24 cellular contexts compared by ENCODE assay signal in genomic region chr17:50370052-50370451, GRCh38. TPM values are rescaled to one million over a fixed set of nuclear protein-coding genes. Genes with fewer than 3 reads are reported as not detected.
DNase-seq lines count a peak whose midpoint lies in the region; ATAC-seq, FAIRE-seq and TF ChIP-seq lines count a peak whose summit lies in the region.
"Had no signal": no experiment of that assay in that cellular context is flagged by ENCODE, and none has a peak within 500 bp of the region (broad histone marks: within the 10 kb centered on the region; RNA-seq: fewer than 3 reads in every experiment).

No MANE protein-coding gene starts in this region.

- H3K4me1 ChIP-seq in GM12878 (ENCODE audit: control insufficient read depth, insufficient read depth, low read length) (no peaks in the 10 kb centered on the region; the same call in 1 of the 2 replicates), MM.1S (ENCODE audit: low read length) (peaks cover 11% of the 10 kb centered on the region)

- H3F3A ChIP-seq in MM.1S (ENCODE audit: insufficient read depth, low read length) = no peaks in the 10 kb centered on the region

- SMC1A ChIA-PET in GM12878 (lab: Charles Lee; ENCODE audit: uncharacterized antibody, unreplicated experiment) = interaction anchor here (1.1 to 1.6 kb wide), 3 partner anchors 8 to 26 kb away, joined by 5 read pairs; no protein-coding TSS in a partner anchor

- peaks cover 55% of the 10 kb centered on the region for H3K36me3 Mint-ChIP-seq in activated naive CD4-positive, alpha-beta T cell treated with anti-CD3 and anti-CD28 coated beads, Interleukin-2, amount 10 ng/mL, durations not matched to agents 7 days and 5 days
- H3K36me3 Mint-ChIP-seq in neural crest cell (ENCODE audit: low read depth) (peaks cover 10% of the 10 kb centered on the region), osteocyte (ENCODE audit: unreplicated experiment) (peaks cover 22% of the 10 kb centered on the region)

- H3K4me3 ChIP-seq in GM12878 = no peak overlapping the region
- H3K4me3 ChIP-seq in MM.1S (ENCODE audit: low read length) = no peak overlapping the region
- H3K4me3 ChIP-seq: SJSA1 had no signal

- peak overlapping the region; percentile 4; the same call in 1 of the 2 replicates for H3K4me2 ChIP-seq in GM12878 (ENCODE audit: control insufficient read depth, insufficient read depth)
- no peak overlapping the region for H3K4me2 ChIP-seq in MM.1S (ENCODE audit: low read depth, low read length)

- ATAC-seq in GM12878 = no peak
- ATAC-seq: Right ventricle myocardium inferior had no signal

- H4K20me1 ChIP-seq in GM12878 (ENCODE audit: control insufficient read depth, insufficient read depth) (no peaks in the 10 kb centered on the region), MM.1S (ENCODE audit: insufficient read depth, low read length) (no peaks in the 10 kb centered on the region)

- peak overlapping the region; percentile 1 for H3K4me3 Mint-ChIP-seq in activated naive CD4-positive, alpha-beta T cell treated with anti-CD3 and anti-CD28 coated beads, Interleukin-2, amount 10 ng/mL, durations not matched to agents 7 days and 5 days
- H3K4me3 Mint-ChIP-seq in neural crest cell (peak overlapping the region; percentile 82), osteocyte (ENCODE audit: unreplicated experiment) (no peak overlapping the region)
- H3K4me3 Mint-ChIP-seq: HFFc6 had no signal

- TF ChIP-seq RAD21 in GM12878 (IDR thresholded peaks at IDR 0.05; ENCODE audit: insufficient read depth, low read depth, low read length) = no peak

- H3K9me3 Mint-ChIP-seq in activated naive CD4-positive, alpha-beta T cell treated with anti-CD3 and anti-CD28 coated beads, Interleukin-2, amount 10 ng/mL, durations not matched to agents 7 days and 5 days = no peaks in the 10 kb centered on the region
- H3K9me3 Mint-ChIP-seq in neural crest cell (no peaks in the 10 kb centered on the region), osteocyte (ENCODE audit: unreplicated experiment) (no peaks in the 10 kb centered on the region)
- H3K9me3 Mint-ChIP-seq: CD4-positive, CD25-positive, alpha-beta regulatory T cell; HFFc6 had no signal

- DNase-seq in activated naive CD4-positive, alpha-beta T cell treated with anti-CD3 and anti-CD28 coated beads, Interleukin-2, amount 10 ng/mL, durations not matched to agents 7 days and 5 days = no peak
- DNase-seq in activated naive CD4-positive, alpha-beta T cell treated with Interleukin-2 at 50 U/mL for 16 hours = no peak
- no peak for DNase-seq in GM12878 (ENCODE audit: low read depth, low spot score)
- no peak for DNase-seq in neural crest cell (ENCODE audit: low read depth, low spot score)
- no peak for DNase-seq in MM.1S
- DNase-seq in frontal cortex (ENCODE audit: low spot score in 2 of 2) = no peak
- no peak for DNase-seq in osteocyte (ENCODE audit: extremely low spot score, unreplicated experiment)
- DNase-seq: CD4-positive, CD25-positive, alpha-beta regulatory T cell; COR-L47; DMS79; H7; HFFc6; KBM-7; MV-4-11; NCI-H1105 treated with DMSO at 0.1 percent for 48 hours; NCI-H1694 treated with DMSO at 0.1 percent for 48 hours; NCI-H2081 treated with DMSO at 0.1 percent for 48 hours; NCI-H2171 treated with DMSO at 0.1 percent for 48 hours; NCI-H446; NCI-H526; OCI-M1 had no signal

- H3K27me3 ChIP-seq in GM12878 (replicated peaks in 1 of 2; ENCODE audit: control insufficient read depth in 2 of 2, insufficient read depth in 2 of 2, low read length in 1 of 2) (no peaks in the 10 kb centered on the region), MM.1S (replicated peaks; ENCODE audit: insufficient read depth, low read length) (no peaks in the 10 kb centered on the region)
- H3K27me3 ChIP-seq: SJSA1 had no signal

- no peak for TF ChIP-seq CTCF in GM12878 (IDR thresholded peaks at IDR 0.05 in 2 of 3, conservative IDR thresholded peaks at IDR 0.05 in 1 of 3; ENCODE audit: control insufficient read depth in 2 of 3, extremely low read depth in 1 of 3, insufficient read depth in 1 of 3, low read depth in 3 of 3, low read length in 3 of 3)
- TF ChIP-seq CTCF in neural crest cell (conservative IDR thresholded peaks at IDR 0.05) = no peak
- no peak for TF ChIP-seq CTCF in MM.1S (IDR thresholded peaks at IDR 0.05; ENCODE audit: low read length)
- no peak for TF ChIP-seq CTCF in osteocyte (IDR thresholded peaks at IDR 0.05)

- intact Hi-C loops in GM12878 (cut with micrococcal nuclease; ENCODE audit: unreplicated experiment) = no loop called here

- no peaks in the 10 kb centered on the region for H3K27me3 Mint-ChIP-seq in activated naive CD4-positive, alpha-beta T cell treated with anti-CD3 and anti-CD28 coated beads, Interleukin-2, amount 10 ng/mL, durations not matched to agents 7 days and 5 days
- no peaks in the 10 kb centered on the region for H3K27me3 Mint-ChIP-seq in neural crest cell (ENCODE audit: low read depth)
- no peaks in the 10 kb centered on the region for H3K27me3 Mint-ChIP-seq in osteocyte (ENCODE audit: unreplicated experiment)
- H3K27me3 Mint-ChIP-seq: CD4-positive, CD25-positive, alpha-beta regulatory T cell had no signal

- FAIRE-seq in GM12878 (lab: Jason Lieb, UNC) (no peak), frontal cortex (lab: Jason Lieb, UNC) (no peak)
- FAIRE-seq: RCC 7860 had no signal

- WGBS in GM12878 (ENCODE audit: insufficient coverage, insufficient replicate concordance, low lambda C conversion rate, missing lambda C conversion rate) = 98% methylated on average over 5 of the region's 5 CpGs

- H3K79me2 ChIP-seq in GM12878 (ENCODE audit: control insufficient read depth, insufficient read depth, low read length) (peaks cover 27% of the 10 kb centered on the region), MM.1S (ENCODE audit: low read length) (peaks cover 33% of the 10 kb centered on the region)

- no TSS peak for BruUV-seq in GM12878 (replicated peaks; lab: Mats Ljungman, UMichigan)

- peaks cover 37% of the 10 kb centered on the region for H3K4me1 Mint-ChIP-seq in activated naive CD4-positive, alpha-beta T cell treated with anti-CD3 and anti-CD28 coated beads, Interleukin-2, amount 10 ng/mL, durations not matched to agents 7 days and 5 days
- H3K4me1 Mint-ChIP-seq in neural crest cell = peaks cover 35% of the 10 kb centered on the region
- peaks cover 24% of the 10 kb centered on the region for H3K4me1 Mint-ChIP-seq in osteocyte (ENCODE audit: unreplicated experiment)

- POLR2A ChIA-PET in GM12878 (lab: Charles Lee) = interaction anchor here (0.9 kb wide), 1 partner anchor 26 kb away, joined by 3 read pairs; no protein-coding TSS in a partner anchor

- H3K36me3 ChIP-seq in GM12878 (ENCODE audit: control insufficient read depth in 2 of 2, insufficient read depth in 2 of 2, low read length in 1 of 2) = peaks cover 21 to 25% of the 10 kb centered on the region in 2 experiments
- no peaks in the 10 kb centered on the region for H3K36me3 ChIP-seq in MM.1S (replicated peaks; ENCODE audit: insufficient read depth, low read length)

- RAD21 ChIA-PET in GM12878 (lab: Charles Lee; ENCODE audit: unreplicated experiment) = no interaction called here

- in situ Hi-C loops in GM12878 (cut with MboI) = no loop called here

- no peak for TF ChIP-seq POLR2A in GM12878 (IDR thresholded peaks at IDR 0.05; ENCODE audit: low read depth, low read length)

- H3K9me3 ChIP-seq in GM12878 (replicated peaks; ENCODE audit: control insufficient read depth, insufficient read depth, low read length) = no peaks in the 10 kb centered on the region
- no peaks in the 10 kb centered on the region for H3K9me3 ChIP-seq in MM.1S (replicated peaks; ENCODE audit: insufficient read depth, low read length)
- H3K9me3 ChIP-seq: SJSA1 had no signal

- no peaks in the 10 kb centered on the region for H3K9me2 ChIP-seq in MM.1S (replicated peaks; ENCODE audit: insufficient read depth, low read length)

- H3K27ac ChIP-seq in GM12878 (ENCODE audit: control insufficient read depth, insufficient read depth) (no peak overlapping the region), MM.1S (ENCODE audit: low read length) (no peak overlapping the region)
- H3K27ac ChIP-seq: SJSA1 had no signal

- H3K9ac ChIP-seq in GM12878 (ENCODE audit: control insufficient read depth, insufficient read depth, low read length) = no peak overlapping the region
- no peak overlapping the region for H3K9ac ChIP-seq in MM.1S (ENCODE audit: low read length)

- CTCF ChIA-PET in activated naive CD4-positive, alpha-beta T cell treated with anti-CD3 and anti-CD28 coated beads, Interleukin-2, amount 10 ng/mL, durations not matched to agents 7 days and 5 days (lab: Charles Lee) = interaction anchor here (0.9 kb wide), 1 partner anchor 8 kb away, joined by 6 read pairs; no protein-coding TSS in a partner anchor
- CTCF ChIA-PET in GM12878 (lab: Yijun Ruan, JAX) = interaction anchor here (0.9 to 5.9 kb wide), 3 partner anchors 8 to 78 kb away, joined by 3 to 48 read pairs (median 31); partner anchors contain the start of gene LRRC59

- no peak overlapping the region for H3K27ac Mint-ChIP-seq in activated naive CD4-positive, alpha-beta T cell treated with anti-CD3 and anti-CD28 coated beads, Interleukin-2, amount 10 ng/mL, durations not matched to agents 7 days and 5 days
- no peak overlapping the region for H3K27ac Mint-ChIP-seq in neural crest cell (ENCODE audit: unreplicated experiment)
- no peak overlapping the region for H3K27ac Mint-ChIP-seq in osteocyte (ENCODE audit: unreplicated experiment)
- H3K27ac Mint-ChIP-seq: CD4-positive, CD25-positive, alpha-beta regulatory T cell; HFFc6 had no signal

- TF ChIP-seq EP300 in GM12878 (IDR thresholded peaks at IDR 0.05; ENCODE audit: borderline replicate concordance in 1 of 2, control insufficient read depth in 1 of 2, low read depth in 2 of 2, low read length in 2 of 2) = no peak

- H2AFZ ChIP-seq in GM12878 (ENCODE audit: control insufficient read depth, low read depth, low read length) (no peak overlapping the region), MM.1S (ENCODE audit: low read length) (no peak overlapping the region)

RNA-seq across cellular contexts. Expression of gene MRPL27, which starts 2.9 kb away (rescaled TPM):
- total RNA-seq in GM12878 (2013; cell fraction: nucleolus; rRNA removed) = 42.6 and 54.2 TPM in 2 replicates
- total RNA-seq in GM12878 (2014; rRNA removed) = 79.4 and 88.6 TPM in 2 replicates
- total RNA-seq in GM12878 (2014; rRNA removed; fragmentation: Illumina TruSeq; extraction: Trizol) = 104 TPM in 2 replicates
- total RNA-seq in GM12878 (2021) = 83.0 and 87.9 TPM in 2 replicates
- polyA plus RNA-seq in GM12878 (2011; ENCODE audit: low read depth) = 68.9 TPM
- polyA plus RNA-seq in GM12878 (2011; rRNA removed) = 109 and 154 TPM in 2 replicates
- polyA plus RNA-seq in GM12878 (2011; cell fraction: cytosol; rRNA removed) = 185 and 201 TPM in 2 replicates
- polyA plus RNA-seq in GM12878 (2011; cell fraction: nucleus; rRNA removed) = 74.8 and 78.7 TPM in 2 replicates
- polyA plus RNA-seq in GM12878 (2012) = 52.5 and 54.3 TPM in 2 replicates
- polyA plus RNA-seq in GM12878 (2014; fragmentation: Illumina TruSeq; extraction: Trizol) = 95.2 and 101 TPM in 2 replicates
- 100 to 1,000 TPM; 380 to 390 TPM for polyA plus RNA-seq in GM12878 (2014; fragmentation: Nextera tagmentation; extraction: Ambion mirVana)
- 102 and 109 TPM in 2 replicates for polyA plus RNA-seq in GM12878 (2014; rRNA removed)
- 100 to 1,000 TPM; 224 to 244 TPM for polyA plus RNA-seq in GM12878 (2016; fragmentation: Nextera tagmentation; extraction: Ambion mirVana)
- polyA minus RNA-seq in GM12878 (2011; rRNA and poly(A)+ RNA removed) = 80.9 and 89.4 TPM in 2 replicates
- polyA minus RNA-seq in GM12878 (2011; cell fraction: cytosol; rRNA and poly(A)+ RNA removed) = 18.0 and 19.5 TPM in 2 replicates
- 29.4 and 44.1 TPM in 2 replicates for polyA minus RNA-seq in GM12878 (2011; cell fraction: nucleus; rRNA and poly(A)+ RNA removed)
- total RNA-seq in neural crest cell = 70.4 and 72.2 TPM in 2 replicates
- 38.7 TPM for total RNA-seq in frontal cortex
- total RNA-seq in osteocyte = 54.5 and 59.0 TPM in 2 replicates

RNA-seq across cellular contexts. Expression of gene EME1, which starts 3.0 kb away (rescaled TPM):
- 21.7 and 26.6 TPM in 2 replicates for total RNA-seq in GM12878 (2013; cell fraction: nucleolus; rRNA removed)
- total RNA-seq in GM12878 (2014; rRNA removed) (17.7 and 19.7 TPM in 2 replicates), GM12878 (2014; rRNA removed; fragmentation: Illumina TruSeq; extraction: Trizol) (18.1 and 20.6 TPM in 2 replicates), GM12878 (2021) (16.8 and 20.8 TPM in 2 replicates), neural crest cell (25.5 and 31.4 TPM in 2 replicates), frontal cortex (1.2 TPM), osteocyte (2.8 and 3.6 TPM in 2 replicates)
- polyA plus RNA-seq in GM12878 (2011; ENCODE audit: low read depth) = 10.7 TPM
- polyA plus RNA-seq in GM12878 (2011; rRNA removed) (31.3 and 31.8 TPM in 2 replicates), GM12878 (2014; fragmentation: Illumina TruSeq; extraction: Trizol) (23.2 and 26.9 TPM in 2 replicates), GM12878 (2014; fragmentation: Nextera tagmentation; extraction: Ambion mirVana) (10 to 100 TPM; 13.8 to 16.7 TPM), GM12878 (2014; rRNA removed) (22.9 and 23.7 TPM in 2 replicates), GM12878 (2016; fragmentation: Nextera tagmentation; extraction: Ambion mirVana) (10 to 100 TPM; 32.6 to 40.5 TPM)
- polyA plus RNA-seq in GM12878 (2011; cell fraction: cytosol; rRNA removed) = 22.9 and 24.6 TPM in 2 replicates
- 95.0 and 154 TPM in 2 replicates for polyA plus RNA-seq in GM12878 (2011; cell fraction: nucleus; rRNA removed)
- polyA plus RNA-seq in GM12878 (2012) = 20.0 and 25.2 TPM in 2 replicates
- polyA minus RNA-seq in GM12878 (2011; rRNA and poly(A)+ RNA removed) = 14.3 and 16.9 TPM in 2 replicates
- 4.4 and 5.9 TPM in 2 replicates for polyA minus RNA-seq in GM12878 (2011; cell fraction: cytosol; rRNA and poly(A)+ RNA removed)
- polyA minus RNA-seq in GM12878 (2011; cell fraction: nucleus; rRNA and poly(A)+ RNA removed) = 11.7 and 13.2 TPM in 2 replicates

RNA-seq across cellular contexts. Expression of gene XYLT2, which starts 24.1 kb away (rescaled TPM):
- 47.5 and 54.0 TPM in 2 replicates for total RNA-seq in GM12878 (2013; cell fraction: nucleolus; rRNA removed)
- total RNA-seq in GM12878 (2014; rRNA removed) (19.0 and 20.6 TPM in 2 replicates), GM12878 (2014; rRNA removed; fragmentation: Illumina TruSeq; extraction: Trizol) (5.9 and 7.2 TPM in 2 replicates), GM12878 (2021) (19.0 and 20.1 TPM in 2 replicates), neural crest cell (23.4 and 26.5 TPM in 2 replicates), frontal cortex (9.0 TPM), osteocyte (31.6 and 32.0 TPM in 2 replicates)
- 3.8 TPM for polyA plus RNA-seq in GM12878 (2011; ENCODE audit: low read depth)
- polyA plus RNA-seq in GM12878 (2011; rRNA removed) (7.6 and 17.0 TPM in 2 replicates), GM12878 (2014; fragmentation: Illumina TruSeq; extraction: Trizol) (1.9 and 5.8 TPM in 2 replicates), GM12878 (2014; fragmentation: Nextera tagmentation; extraction: Ambion mirVana) (1 to 10 TPM in 1 of 2 experiments, under 1 TPM in 1; 0.82 to 1.5 TPM), GM12878 (2014; rRNA removed) (15.3 and 17.9 TPM in 2 replicates), GM12878 (2016; fragmentation: Nextera tagmentation; extraction: Ambion mirVana) (10 to 100 TPM; 11.2 to 14.7 TPM)
- 16.8 and 25.9 TPM in 2 replicates for polyA plus RNA-seq in GM12878 (2011; cell fraction: cytosol; rRNA removed)
- polyA plus RNA-seq in GM12878 (2011; cell fraction: nucleus; rRNA removed) = 49.6 and 54.4 TPM in 2 replicates
- 10.1 and 10.7 TPM in 2 replicates for polyA plus RNA-seq in GM12878 (2012)
- polyA minus RNA-seq in GM12878 (2011; rRNA and poly(A)+ RNA removed) = 19.5 and 36.3 TPM in 2 replicates
- polyA minus RNA-seq in GM12878 (2011; cell fraction: cytosol; rRNA and poly(A)+ RNA removed) = 15.2 and 16.1 TPM in 2 replicates
- polyA minus RNA-seq in GM12878 (2011; cell fraction: nucleus; rRNA and poly(A)+ RNA removed) = 13.2 and 20.3 TPM in 2 replicates

RNA-seq across cellular contexts. Expression of gene LRRC59, which starts 27.3 kb away (rescaled TPM):
- total RNA-seq in GM12878 (2013; cell fraction: nucleolus; rRNA removed) = 44.7 and 47.5 TPM in 2 replicates
- total RNA-seq in GM12878 (2014; rRNA removed) (64.3 and 72.4 TPM in 2 replicates), GM12878 (2014; rRNA removed; fragmentation: Illumina TruSeq; extraction: Trizol) (49.2 and 54.2 TPM in 2 replicates), GM12878 (2021) (79.2 and 82.2 TPM in 2 replicates), neural crest cell (92.3 and 92.7 TPM in 2 replicates), frontal cortex (38.7 TPM), osteocyte (87.0 and 87.2 TPM in 2 replicates)
- polyA plus RNA-seq in GM12878 (2011; ENCODE audit: low read depth) = 37.4 TPM
- polyA plus RNA-seq in GM12878 (2011; rRNA removed) (34.1 and 53.4 TPM in 2 replicates), GM12878 (2014; fragmentation: Illumina TruSeq; extraction: Trizol) (59.2 and 70.4 TPM in 2 replicates), GM12878 (2014; fragmentation: Nextera tagmentation; extraction: Ambion mirVana) (10 to 100 TPM in 1 of 2 experiments, 1 to 10 TPM in 1; 8.8 to 17.9 TPM), GM12878 (2014; rRNA removed) (55.7 and 63.3 TPM in 2 replicates), GM12878 (2016; fragmentation: Nextera tagmentation; extraction: Ambion mirVana) (10 to 100 TPM; 75.5 to 81.2 TPM)
- 40.1 and 42.1 TPM in 2 replicates for polyA plus RNA-seq in GM12878 (2011; cell fraction: cytosol; rRNA removed)
- 34.9 and 44.1 TPM in 2 replicates for polyA plus RNA-seq in GM12878 (2011; cell fraction: nucleus; rRNA removed)
- 43.8 and 56.7 TPM in 2 replicates for polyA plus RNA-seq in GM12878 (2012)
- polyA minus RNA-seq in GM12878 (2011; rRNA and poly(A)+ RNA removed) = 53.7 and 74.0 TPM in 2 replicates
- polyA minus RNA-seq in GM12878 (2011; cell fraction: cytosol; rRNA and poly(A)+ RNA removed) = 17.4 and 25.3 TPM in 2 replicates
- polyA minus RNA-seq in GM12878 (2011; cell fraction: nucleus; rRNA and poly(A)+ RNA removed) = 22.2 and 37.4 TPM in 2 replicates

RNA-seq across cellular contexts. Expression of gene ACSF2, which starts 56.0 kb away (rescaled TPM):
- total RNA-seq in GM12878 (2013; cell fraction: nucleolus; rRNA removed) = 78.0 and 93.4 TPM in 2 replicates
- total RNA-seq in GM12878 (2014; rRNA removed) (22.5 and 25.1 TPM in 2 replicates), GM12878 (2014; rRNA removed; fragmentation: Illumina TruSeq; extraction: Trizol) (17.4 and 18.7 TPM in 2 replicates), GM12878 (2021) (28.5 and 32.8 TPM in 2 replicates), neural crest cell (31.5 and 34.5 TPM in 2 replicates), frontal cortex (2.0 TPM), osteocyte (25.4 and 28.1 TPM in 2 replicates)
- polyA plus RNA-seq in GM12878 (2011; ENCODE audit: low read depth) = 19.8 TPM
- polyA plus RNA-seq in GM12878 (2011; rRNA removed) (11.7 and 13.2 TPM in 2 replicates), GM12878 (2014; fragmentation: Illumina TruSeq; extraction: Trizol) (15.5 and 20.9 TPM in 2 replicates), GM12878 (2014; fragmentation: Nextera tagmentation; extraction: Ambion mirVana) (10 to 100 TPM; 10.4 to 14.8 TPM), GM12878 (2014; rRNA removed) (22.4 and 24.9 TPM in 2 replicates), GM12878 (2016; fragmentation: Nextera tagmentation; extraction: Ambion mirVana) (1 to 10 TPM; 7.1 to 8.4 TPM)
- 11.9 and 13.3 TPM in 2 replicates for polyA plus RNA-seq in GM12878 (2011; cell fraction: cytosol; rRNA removed)
- polyA plus RNA-seq in GM12878 (2011; cell fraction: nucleus; rRNA removed) = 36.0 and 60.6 TPM in 2 replicates
- polyA plus RNA-seq in GM12878 (2012) = 20.5 and 23.0 TPM in 2 replicates
- 24.4 and 33.9 TPM in 2 replicates for polyA minus RNA-seq in GM12878 (2011; rRNA and poly(A)+ RNA removed)
- 4.9 and 7.8 TPM in 2 replicates for polyA minus RNA-seq in GM12878 (2011; cell fraction: cytosol; rRNA and poly(A)+ RNA removed)
- polyA minus RNA-seq in GM12878 (2011; cell fraction: nucleus; rRNA and poly(A)+ RNA removed) = 13.7 and 18.1 TPM in 2 replicates
